ENCODE assay signal across 11 cellular contexts in the genomic region with DNA sequence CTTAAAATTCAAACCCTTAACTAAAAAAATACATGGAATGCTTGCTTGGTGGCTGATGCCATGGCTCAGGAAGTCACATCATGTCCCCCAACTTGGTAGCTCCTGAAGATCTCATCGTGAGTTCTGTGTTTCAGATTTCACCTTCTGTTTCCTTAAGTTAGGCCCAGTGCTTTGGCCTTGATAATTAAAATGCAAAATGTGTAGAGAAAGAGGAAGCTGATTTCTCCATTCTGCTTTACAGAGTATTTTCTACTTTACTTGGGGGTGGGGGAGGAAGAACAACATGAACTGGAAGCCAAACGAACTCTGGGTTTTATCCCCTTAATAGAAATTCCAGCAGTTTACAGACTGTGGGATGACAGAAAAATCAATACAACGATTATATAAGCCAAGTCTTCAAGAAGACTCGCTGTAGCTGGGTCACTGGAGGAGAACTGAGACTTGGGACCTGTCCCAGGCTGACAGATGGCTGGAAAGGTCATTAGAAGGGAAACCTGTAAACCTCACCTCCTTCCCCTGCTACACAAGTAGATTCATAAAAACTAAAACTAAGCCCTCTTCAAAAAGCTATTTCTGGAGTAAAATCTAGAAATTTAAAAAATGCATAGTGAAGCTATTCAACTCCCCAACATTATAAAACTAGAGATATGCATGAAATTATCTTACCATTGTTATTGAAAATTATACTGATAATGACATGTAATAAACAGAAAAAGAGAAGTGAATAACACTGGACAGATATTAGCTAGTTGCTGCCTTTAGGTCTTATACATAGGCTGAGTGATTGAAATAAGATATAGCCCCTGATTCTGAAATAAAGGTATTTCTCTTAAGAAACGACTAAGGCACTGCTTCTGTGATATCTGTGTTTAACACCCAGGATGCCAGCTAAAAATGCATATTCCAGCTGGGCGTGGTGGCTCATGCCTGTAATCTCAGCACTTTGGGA. TPM values are rescaled to one million over a fixed set of nuclear protein-coding genes. Genes with fewer than 3 reads are reported as not detected.
A peak's percentile ranks its signal among the peaks of the same experiment; 100 is the strongest.
DNase-seq lines count a peak whose midpoint lies in the region; ATAC-seq and TF ChIP-seq lines count a peak whose summit lies in the region.
"Had no signal": no experiment of that assay in that cellular context is flagged by ENCODE, and none has a peak within 500 bp of the region (broad histone marks: within the 10 kb centered on the region; RNA-seq: fewer than 3 reads in every experiment).

No MANE protein-coding gene starts in this region.

- no peaks in the 10 kb centered on the region for H3F3A ChIP-seq in SU-DHL-6 (ENCODE audit: insufficient read depth)

- CTCF ChIA-PET in HEK293T (lab: Yijun Ruan, JAX) = no interaction called here
- CTCF ChIA-PET in activated CD4-positive, alpha-beta T cell treated with anti-CD3 and anti-CD28 coated beads, Interleukin-2, amount 10 ng/mL, durations not matched to agents 7 days and 5 days (lab: Charles Lee) = interaction anchor here (0.6 to 1.2 kb wide), 4 partner anchors 16 to 37 kb away, joined by 3 to 4 read pairs (median 4); no protein-coding TSS in a partner anchor

- peak; percentile 9 to 20 for DNase-seq in AML-193 (lab: John Stamatoyannopoulos, UW)
- DNase-seq in HEK293T (ENCODE audit: extremely low spot score) = no peak
- no peak for DNase-seq in HPDE6-E6E7 (ENCODE audit: extremely low spot score)
- no peak for DNase-seq in activated CD4-positive, alpha-beta T cell treated with anti-CD3 and anti-CD28 coated beads, Interleukin-2, amount 10 ng/mL, durations not matched to agents 7 days and 5 days
- DNase-seq: activated T-cell treated with anti-CD3 and anti-CD28 coated beads, Interleukin-2, amount 50 U/mL, for 72 hours; central memory CD4-positive, alpha-beta T cell; NCI-H1092 treated with DMSO at 0.1 percent for 48 hours had no signal

- no peaks in the 10 kb centered on the region for H3K9me3 ChIP-seq in SU-DHL-6 (ENCODE audit: insufficient read depth, low read length)

- peak overlapping the region; percentile 29 for H2AFZ ChIP-seq in SU-DHL-6 (ENCODE audit: low read depth, low read length, severe bottlenecking)

- no peak overlapping the region for H3K27ac Mint-ChIP-seq in activated CD4-positive, alpha-beta T cell treated with anti-CD3 and anti-CD28 coated beads, Interleukin-2, amount 10 ng/mL, durations not matched to agents 7 days and 5 days
- H3K27ac Mint-ChIP-seq: activated T-cell treated with anti-CD3 and anti-CD28 coated beads, Interleukin-2, amount 50 U/mL, for 72 hours had no signal

- no peak overlapping the region for H3K9ac ChIP-seq in SU-DHL-6 (ENCODE audit: low read length)

- H3K79me2 ChIP-seq in SU-DHL-6 (ENCODE audit: insufficient read depth, low read length) = no peaks in the 10 kb centered on the region

- H3K9me3 Mint-ChIP-seq in activated CD4-positive, alpha-beta T cell treated with anti-CD3 and anti-CD28 coated beads, Interleukin-2, amount 10 ng/mL, durations not matched to agents 7 days and 5 days = no peaks in the 10 kb centered on the region
- H3K9me3 Mint-ChIP-seq: activated T-cell treated with anti-CD3 and anti-CD28 coated beads, Interleukin-2, amount 50 U/mL, for 72 hours had no signal

- H3K4me1 Mint-ChIP-seq in activated CD4-positive, alpha-beta T cell treated with anti-CD3 and anti-CD28 coated beads, Interleukin-2, amount 10 ng/mL, durations not matched to agents 7 days and 5 days = peaks cover 25% of the 10 kb centered on the region

- peak; percentile 43 for ATAC-seq in GM19395 (IDR thresholded peaks at IDR 0.05; ENCODE audit: unreplicated experiment)
- ATAC-seq in HG03280 (IDR thresholded peaks at IDR 0.05; ENCODE audit: unreplicated experiment) = peak; percentile 48
- no peak for ATAC-seq in GM18873 (IDR thresholded peaks at IDR 0.05; ENCODE audit: low FRiP score, unreplicated experiment)
- ATAC-seq: activated T-cell treated with anti-CD3 and anti-CD28 coated beads, Interleukin-2, amount 50 U/mL, for 72 hours had no signal

- H3K36me3 Mint-ChIP-seq in activated CD4-positive, alpha-beta T cell treated with anti-CD3 and anti-CD28 coated beads, Interleukin-2, amount 10 ng/mL, durations not matched to agents 7 days and 5 days (ENCODE audit: low read depth) = peaks cover 46% of the 10 kb centered on the region

- no peaks in the 10 kb centered on the region for H3K27me3 ChIP-seq in SU-DHL-6 (ENCODE audit: low read length)

- POLR2A ChIA-PET in HEK293T (lab: Yijun Ruan, JAX) = no interaction called here
- POLR2A ChIA-PET in activated CD4-positive, alpha-beta T cell treated with anti-CD3 and anti-CD28 coated beads, Interleukin-2, amount 10 ng/mL, durations not matched to agents 7 days and 5 days (lab: Charles Lee) = no interaction called here

- H3K27me3 Mint-ChIP-seq in activated CD4-positive, alpha-beta T cell treated with anti-CD3 and anti-CD28 coated beads, Interleukin-2, amount 10 ng/mL, durations not matched to agents 7 days and 5 days = no peaks in the 10 kb centered on the region

- no peak for TF ChIP-seq CTCF in SU-DHL-6 (IDR thresholded peaks at IDR 0.05; ENCODE audit: insufficient read depth, low read length, poor library complexity, severe bottlenecking)

- H3K36me3 ChIP-seq in SU-DHL-6 (ENCODE audit: low read length) = no peaks in the 10 kb centered on the region

- H3K9me2 ChIP-seq in SU-DHL-6 (replicated peaks; ENCODE audit: insufficient read depth, low read length) = no peaks in the 10 kb centered on the region

- H3K4me3 Mint-ChIP-seq in activated CD4-positive, alpha-beta T cell treated with anti-CD3 and anti-CD28 coated beads, Interleukin-2, amount 10 ng/mL, durations not matched to agents 7 days and 5 days = no peak overlapping the region
- H3K4me3 Mint-ChIP-seq: activated T-cell treated with anti-CD3 and anti-CD28 coated beads, Interleukin-2, amount 50 U/mL, for 72 hours had no signal

- 0 out of 2 replicates have a peak overlapping the region, but pooled peaks have one; percentile 8 for H3K27ac ChIP-seq in SU-DHL-6 (ENCODE audit: low read depth, low read length)

- peak overlapping the region; percentile 25 for H3K4me2 ChIP-seq in SU-DHL-6 (ENCODE audit: low read depth, low read length, poor library complexity, severe bottlenecking)

- no peak overlapping the region for H3K4me3 ChIP-seq in SU-DHL-6 (ENCODE audit: insufficient read depth, low read length, poor library complexity, severe bottlenecking)

- H4K20me1 ChIP-seq in SU-DHL-6 (ENCODE audit: low read depth, low read length) = no peaks in the 10 kb centered on the region

TF ChIP-seq in HEK293T, 16 proteins besides CTCF, POLR2A, EP300 and RAD21:
- TF ChIP-seq FOXM1 (IDR thresholded peaks at IDR 0.05; ENCODE audit: borderline replicate concordance) (no peak), TARDBP (IDR thresholded peaks at IDR 0.05) (no peak), BHLHE40 (IDR thresholded peaks at IDR 0.05; ENCODE audit: borderline replicate concordance) (no peak), ARNT (IDR thresholded peaks at IDR 0.05) (no peak), FOXA1 (IDR thresholded peaks at IDR 0.05) (no peak), LEF1 (IDR thresholded peaks at IDR 0.05; ENCODE audit: borderline replicate concordance) (no peak), SP1 (IDR thresholded peaks at IDR 0.05) (no peak), L3MBTL2 (conservative IDR thresholded peaks at IDR 0.05) (no peak), HDGF (IDR thresholded peaks at IDR 0.05; ENCODE audit: borderline replicate concordance) (no peak), ZNF384 (IDR thresholded peaks at IDR 0.05) (no peak), PKNOX1 (IDR thresholded peaks at IDR 0.05) (no peak), NFRKB (IDR thresholded peaks at IDR 0.05) (no peak), SUZ12 (IDR thresholded peaks at IDR 0.05) (no peak), ELF4 (IDR thresholded peaks at IDR 0.05) (no peak), FOXK2 (IDR thresholded peaks at IDR 0.05) (no peak), CTBP1 (IDR thresholded peaks at IDR 0.05; ENCODE audit: borderline replicate concordance) (no peak)

RNA-seq across cellular contexts. Expression of gene GGACT, which starts 22.1 kb away (rescaled TPM):
- total RNA-seq in activated CD4-positive, alpha-beta T cell treated with anti-CD3 and anti-CD28 coated beads, Interleukin-2, amount 10 ng/mL, durations not matched to agents 7 days and 5 days = 1 to 10 TPM; 4.7 to 9.9 TPM

Comparison
In these comparisons a context has a peak if more than half of its experiments do, and no peak if none do; other contexts are left out.
1. DNase-seq: peak in AML-193 (2 of 2); none in HEK293T (single experiment), HPDE6-E6E7 (single experiment) and activated CD4-positive, alpha-beta T cell treated with anti-CD3 and anti-CD28 coated beads, Interleukin-2, amount 10 ng/mL, durations not matched to agents 7 days and 5 days (single experiment).